In genomic region chr4:37891221-37892159, GRCh38 we compare ENCODE assay signal across 8 cellular contexts. TPM values are rescaled to one million over a fixed set of nuclear protein-coding genes. Genes with fewer than 3 reads are reported as not detected.
DNase-seq lines count a peak whose midpoint lies in the region; ATAC-seq and TF ChIP-seq lines count a peak whose summit lies in the region.

No MANE protein-coding gene starts in this region.

- H3K4me1 ChIP-seq in CD8-positive, alpha-beta T cell (ENCODE audit: insufficient read depth, low read length): peaks cover 30% of the 10 kb centered on the region

- H3K9me3 ChIP-seq in CD8-positive, alpha-beta T cell (ENCODE audit: low read length): no peaks in the 10 kb centered on the region

- peak overlapping the region; percentile 97 for H3K4me3 Mint-ChIP-seq in CD8-positive, alpha-beta T cell
- H3K4me3 Mint-ChIP-seq in MCF 10A (ENCODE audit: unreplicated experiment): peak overlapping the region; percentile 72

- ATAC-seq in CD8-positive, alpha-beta T cell: peak; percentile 60
- ATAC-seq in GM19438 (IDR thresholded peaks at IDR 0.05; ENCODE audit: low read depth, unreplicated experiment) (peak; percentile 56), HG03521 (IDR thresholded peaks at IDR 0.05; ENCODE audit: unreplicated experiment) (peak; percentile 50)

- BruUV-seq in MCF 10A (replicated peaks; lab: Mats Ljungman, UMichigan): no TSS peak

- peak overlapping the region; percentile 97 for H3K27ac Mint-ChIP-seq in CD8-positive, alpha-beta T cell
- H3K27ac Mint-ChIP-seq in MCF 10A (ENCODE audit: low read depth, unreplicated experiment): no peak overlapping the region

- H3K27me3 ChIP-seq in CD8-positive, alpha-beta T cell (ENCODE audit: insufficient read depth, low read length): no peaks in the 10 kb centered on the region
- no peaks in the 10 kb centered on the region for H3K27me3 ChIP-seq in layer of hippocampus (ENCODE audit: control insufficient read depth, insufficient read depth, low read length)

- POLR2A ChIA-PET in CD8-positive, alpha-beta T cell (lab: Charles Lee): interaction anchor here (0.9 to 1.8 kb wide), 10 partner anchors 12 to 1291 kb away, joined by 3 to 13 read pairs (median 3); partner anchors contain the start of genes PGM2 and WDR19
- POLR2A ChIA-PET in MCF 10A (lab: Yijun Ruan, JAX): interaction anchor here (0.8 to 1.6 kb wide), 4 partner anchors 17 to 134 kb away, joined by 3 to 13 read pairs (median 5); partner anchors contain the start of gene PGM2

- no peaks in the 10 kb centered on the region for H3K27me3 Mint-ChIP-seq in CD8-positive, alpha-beta T cell (ENCODE audit: low read depth)
- no peaks in the 10 kb centered on the region for H3K27me3 Mint-ChIP-seq in MCF 10A (ENCODE audit: insufficient read depth, unreplicated experiment)

- CTCF ChIA-PET in CD8-positive, alpha-beta T cell (lab: Charles Lee): interaction anchor here (1.1 to 3.0 kb wide), 5 partner anchors 65 to 144 kb away, joined by 3 to 11 read pairs (median 5); partner anchors contain the start of gene PGM2
- CTCF ChIA-PET in MCF 10A (lab: Yijun Ruan, JAX): interaction anchor here (0.6 to 1.4 kb wide), 11 partner anchors 19 to 197 kb away, joined by 3 to 4 read pairs (median 3); no protein-coding TSS in a partner anchor

- peak overlapping the region; percentile 60 for H3K4me3 ChIP-seq in CD8-positive, alpha-beta T cell (ENCODE audit: low read depth, low read length)

- peak; percentile 16 to 78 (median 49) for DNase-seq in CD8-positive, alpha-beta T cell
- DNase-seq in T-helper 2 cell (peak; percentile 26 to 94 (median 37)), MCF 10A (ENCODE audit: unreplicated experiment) (peak; percentile 33), NCI-H2227 (lab: John Stamatoyannopoulos, UW; ENCODE audit: unreplicated experiment) (no peak)
- peak; percentile 59 for DNase-seq in stimulated activated CD4-positive, alpha-beta T cell treated with anti-CD3 and anti-CD28 coated beads, Interleukin-2, amount 100 ng/mL, for 4 hours (ENCODE audit: low read depth)

- no peak for TF ChIP-seq CTCF in CD8-positive, alpha-beta T cell (IDR thresholded peaks at IDR 0.05)
- TF ChIP-seq CTCF in MCF 10A (IDR thresholded peaks at IDR 0.05; ENCODE audit: unreplicated experiment): no peak

- H3K36me3 Mint-ChIP-seq in CD8-positive, alpha-beta T cell: peaks cover 10% of the 10 kb centered on the region
- no peaks in the 10 kb centered on the region for H3K36me3 Mint-ChIP-seq in MCF 10A (ENCODE audit: insufficient read depth, unreplicated experiment)

- H3K9me3 Mint-ChIP-seq in CD8-positive, alpha-beta T cell: no peaks in the 10 kb centered on the region
- H3K9me3 Mint-ChIP-seq in MCF 10A (ENCODE audit: unreplicated experiment): no peaks in the 10 kb centered on the region

- peak overlapping the region; percentile 56 for H3K27ac ChIP-seq in CD8-positive, alpha-beta T cell (ENCODE audit: low read depth, low read length)
- peak overlapping the region; percentile 60 for H3K27ac ChIP-seq in layer of hippocampus (ENCODE audit: low read depth, low read length)

- H3K4me1 Mint-ChIP-seq in CD8-positive, alpha-beta T cell (ENCODE audit: low read depth): peaks cover 44% of the 10 kb centered on the region
- no peaks in the 10 kb centered on the region for H3K4me1 Mint-ChIP-seq in MCF 10A (ENCODE audit: insufficient read depth, unreplicated experiment)

- intact Hi-C loops in CD8-positive, alpha-beta T cell (cut with DNase I, micrococcal nuclease): loop anchor here (1.0 to 10.0 kb wide), 7 partner anchors 34 to 287 kb away; partner anchors contain the start of genes RELL1 (in 2 of the 2) and PGM2 (in 1 of the 2)
- intact Hi-C loops in MCF 10A (cut with micrococcal nuclease): loop anchor here (5.0 kb wide), 1 partner anchor 86 kb away; no protein-coding TSS in a partner anchor

- no peaks in the 10 kb centered on the region for H3K36me3 ChIP-seq in CD8-positive, alpha-beta T cell (ENCODE audit: insufficient read depth, low read length)

RNA-seq across cellular contexts. Expression of gene TBC1D1, which starts 0.6 kb away (rescaled TPM):
- total RNA-seq in CD8-positive, alpha-beta T cell: 10 to 100 TPM; 42.4 to 44.5 TPM
- 36.0 and 39.5 TPM in 2 replicates for total RNA-seq in MCF 10A (2022)
